ENCODE assay signal across 17 cellular contexts in the genomic region with DNA sequence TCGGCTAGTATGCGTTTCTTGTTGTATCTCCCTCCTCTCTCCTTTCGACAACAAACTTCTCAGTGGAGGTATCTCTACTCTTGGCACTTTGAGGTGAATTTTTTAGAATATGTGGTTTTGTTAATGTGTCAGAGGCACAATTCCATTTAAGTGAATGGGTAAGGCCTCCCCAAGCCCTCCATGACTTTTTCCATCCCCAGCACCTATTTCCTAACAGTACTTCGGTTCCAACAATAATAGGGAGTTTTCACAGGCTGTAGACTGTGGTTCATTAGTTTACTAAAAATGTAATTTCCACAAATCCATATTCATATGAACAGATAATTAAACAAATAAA.
DNase-seq lines count a peak whose midpoint lies in the region; ATAC-seq, FAIRE-seq and TF ChIP-seq lines count a peak whose summit lies in the region.
"Had no signal": no experiment of that assay in that cellular context is flagged by ENCODE, and none has a peak within 500 bp of the region (broad histone marks: within the 10 kb centered on the region; RNA-seq: fewer than 3 reads in every experiment).

No MANE protein-coding gene starts in this region.

- no peaks in the 10 kb centered on the region for H3K9me3 ChIP-seq in body of pancreas
- H3K9me3 ChIP-seq in kidney (ENCODE audit: control insufficient read depth in 1 of 2, low read length in 2 of 2): no peaks in the 10 kb centered on the region
- H3K9me3 ChIP-seq in endodermal cell (ENCODE audit: control insufficient read depth, low read length): no peaks in the 10 kb centered on the region
- H3K9me3 ChIP-seq: SJCRH30 had no signal

- WGBS in body of pancreas, 2 donors: 90% methylated on average over 4 of the region's 4 CpGs
- WGBS in endodermal cell (ENCODE audit: insufficient coverage in 1 of 2, insufficient read length in 1 of 2), 2 experiments: 98% methylated on average over 3 of the region's 4 CpGs; no CpG with 5 or more reads in 1 of the 2 experiments

- peaks cover 3% of the 10 kb centered on the region for H3K36me3 Mint-ChIP-seq in endodermal cell (ENCODE audit: low read depth)
- H3K36me3 Mint-ChIP-seq: activated naive CD4-positive, alpha-beta T cell treated with anti-CD3 and anti-CD28 coated beads, Interleukin-2, amount 50 U/mL, for 24 hours; natural killer cell treated with Interleukin-12 subunit alpha and Interleukin-12 subunit beta and Interleukin-15 and Interleukin-18, amount 100 ng/mL, for 72 hours had no signal

- ATAC-seq in body of pancreas (no peak), sciatic nerve (peak; percentile 42), HG03565 (IDR thresholded peaks at IDR 0.05; ENCODE audit: unreplicated experiment) (no peak), GM18498 (IDR thresholded peaks at IDR 0.05; ENCODE audit: unreplicated experiment) (no peak)
- ATAC-seq: GM12878; natural killer cell treated with Interleukin-12 subunit alpha and Interleukin-12 subunit beta and Interleukin-15 and Interleukin-18, amount 100 ng/mL, for 72 hours had no signal

- no peaks in the 10 kb centered on the region for H3K27me3 ChIP-seq in body of pancreas
- H3K27me3 ChIP-seq in endodermal cell (ENCODE audit: control insufficient read depth, insufficient read depth, low read length, poor library complexity, severe bottlenecking): no peaks in the 10 kb centered on the region
- H3K27me3 ChIP-seq: SJCRH30 had no signal

- TF ChIP-seq CTCF in AG10803 (conservative IDR thresholded peaks at IDR 0.05; ENCODE audit: low read length) (no peak), body of pancreas (IDR thresholded peaks at IDR 0.05) (no peak), kidney (IDR thresholded peaks at IDR 0.05; ENCODE audit: borderline replicate concordance, extremely low read depth, insufficient read depth) (no peak), endodermal cell (conservative IDR thresholded peaks at IDR 0.05) (no peak)

- H3K4me3 ChIP-seq in AG10803 (ENCODE audit: low read length): no peak overlapping the region
- no peak overlapping the region for H3K4me3 ChIP-seq in body of pancreas
- H3K4me3 ChIP-seq in kidney (ENCODE audit: low read length in 2 of 2): no peak overlapping the region
- H3K4me3 ChIP-seq in endodermal cell (ENCODE audit: low read length): no peak overlapping the region
- H3K4me3 ChIP-seq: GM12878, SJCRH30 had no signal

- no peaks in the 10 kb centered on the region for H3K9me3 Mint-ChIP-seq in endodermal cell
- H3K9me3 Mint-ChIP-seq: activated naive CD4-positive, alpha-beta T cell treated with anti-CD3 and anti-CD28 coated beads, Interleukin-2, amount 50 U/mL, for 24 hours; natural killer cell treated with Interleukin-12 subunit alpha and Interleukin-12 subunit beta and Interleukin-15 and Interleukin-18, amount 100 ng/mL, for 72 hours had no signal

- no peaks in the 10 kb centered on the region for H3K27me3 Mint-ChIP-seq in endodermal cell (ENCODE audit: insufficient read depth)

- TF ChIP-seq POLR2A in body of pancreas (IDR thresholded peaks at IDR 0.05): no peak

- no peak overlapping the region for H3K27ac Mint-ChIP-seq in endodermal cell
- H3K27ac Mint-ChIP-seq: activated naive CD4-positive, alpha-beta T cell treated with anti-CD3 and anti-CD28 coated beads, Interleukin-2, amount 50 U/mL, for 24 hours; natural killer cell treated with Interleukin-12 subunit alpha and Interleukin-12 subunit beta and Interleukin-15 and Interleukin-18, amount 100 ng/mL, for 72 hours had no signal

- H3K4me3 Mint-ChIP-seq in endodermal cell: no peak overlapping the region
- H3K4me3 Mint-ChIP-seq: activated naive CD4-positive, alpha-beta T cell treated with anti-CD3 and anti-CD28 coated beads, Interleukin-2, amount 50 U/mL, for 24 hours; natural killer cell treated with Interleukin-12 subunit alpha and Interleukin-12 subunit beta and Interleukin-15 and Interleukin-18, amount 100 ng/mL, for 72 hours had no signal

- H3K4me1 ChIP-seq in body of pancreas: peaks cover 45% of the 10 kb centered on the region
- H3K4me1 ChIP-seq in kidney (ENCODE audit: control insufficient read depth in 1 of 2, insufficient read depth in 1 of 2, low read depth in 1 of 2, low read length in 2 of 2): peaks cover 6 to 15% of the 10 kb centered on the region in 2 donors
- H3K4me1 ChIP-seq in endodermal cell (ENCODE audit: control insufficient read depth, insufficient read depth, low read length): no peaks in the 10 kb centered on the region

- intact Hi-C loops in body of pancreas (cut with DNase I): no loop called here
- intact Hi-C loops in kidney (cut with DNase I): no loop called here
- intact Hi-C loops in sciatic nerve (cut with DNase I): no loop called here

- H3K9ac ChIP-seq in kidney (ENCODE audit: low read length in 2 of 2): no peak overlapping the region
- H3K9ac ChIP-seq in endodermal cell (ENCODE audit: extremely low read depth, low read length, poor library complexity, severe bottlenecking): no peak overlapping the region

- no peak for FAIRE-seq in kidney (lab: Jason Lieb, UNC)
- FAIRE-seq: frontal cortex, GM12878, GM19239, islet of Langerhans had no signal

- H3K4me1 Mint-ChIP-seq in endodermal cell: peaks cover 34% of the 10 kb centered on the region
- H3K4me1 Mint-ChIP-seq: activated naive CD4-positive, alpha-beta T cell treated with anti-CD3 and anti-CD28 coated beads, Interleukin-2, amount 50 U/mL, for 24 hours had no signal

- H3K27ac ChIP-seq in body of pancreas (peak overlapping the region; percentile 60 to 86 (median 70)), kidney (ENCODE audit: low read depth in 2 of 2, low read length in 2 of 2) (peak overlapping the region; percentile 10 to 26), endodermal cell (ENCODE audit: low read depth, low read length) (no peak overlapping the region)
- H3K27ac ChIP-seq: SJCRH30 had no signal

- H3K36me3 ChIP-seq in body of pancreas (replicated peaks in 1 of 2; ENCODE audit: insufficient read depth in 1 of 2, low read depth in 2 of 2): no peaks in the 10 kb centered on the region
- H3K36me3 ChIP-seq in kidney (ENCODE audit: control insufficient read depth in 1 of 2, insufficient read depth in 2 of 2, low read length in 2 of 2): no peaks in the 10 kb centered on the region
- peaks cover 4% of the 10 kb centered on the region for H3K36me3 ChIP-seq in endodermal cell (ENCODE audit: control insufficient read depth, insufficient read depth, low read length)

- DNase-seq in AG10803 (ENCODE audit: low read depth) (peak; percentile 50), body of pancreas (no peak), kidney (no peak), sciatic nerve (ENCODE audit: low spot score) (no peak), NCI-H524 (lab: John Stamatoyannopoulos, UW) (no peak), endodermal cell (no peak)
- DNase-seq: dermis blood vessel endothelial cell, KBM-7, SJCRH30 had no signal
